ENCODE assay signal across 1 cellular context in the genomic region with DNA sequence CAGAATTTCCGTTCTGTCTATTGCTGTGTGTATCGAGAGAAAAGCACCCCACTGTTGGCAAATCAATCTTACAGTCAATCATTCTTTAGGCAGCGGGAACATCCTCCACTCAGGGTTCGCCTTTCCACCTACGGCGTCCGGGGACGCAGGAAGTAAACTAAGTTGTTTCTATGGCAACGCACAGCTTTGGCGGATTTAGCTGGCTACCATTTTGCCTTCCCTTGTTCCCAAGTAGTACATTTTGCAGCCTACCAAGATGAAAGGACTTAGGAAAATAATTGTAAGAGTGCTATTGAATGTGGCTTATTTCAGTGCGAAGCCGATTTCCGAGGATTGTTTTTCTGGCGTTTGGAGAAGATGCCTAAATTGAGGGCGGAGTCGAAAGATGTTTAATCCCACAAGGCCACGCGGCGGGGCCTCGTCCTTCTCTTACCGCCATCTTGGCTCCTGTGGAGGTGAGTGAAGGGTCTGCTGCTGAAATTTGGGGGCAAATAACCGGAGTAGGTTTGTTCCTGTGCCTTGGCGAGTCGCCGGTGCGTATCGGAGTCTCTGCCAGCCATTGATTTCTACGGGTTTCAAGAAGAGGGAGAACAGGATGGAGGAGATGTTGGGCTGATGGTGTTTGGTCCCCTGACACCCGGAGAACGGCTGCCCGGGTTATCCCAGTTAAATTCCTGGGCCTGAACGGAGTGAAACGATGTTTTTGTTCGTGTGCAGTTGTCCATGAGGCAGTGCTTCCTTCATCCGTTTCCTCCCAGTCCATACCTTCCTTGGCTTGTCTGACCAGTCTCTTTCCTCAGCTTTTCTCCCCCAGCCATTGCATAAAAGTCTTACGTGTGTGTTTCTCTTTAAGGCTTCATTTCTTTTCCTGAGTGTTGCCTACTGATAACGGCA.
TF ChIP-seq lines count a peak whose summit lies in the region.

A gene (plus strand): TSS at position 424 of the 894 bp plus-strand sequence. CDS start 778 bp downstream, outside the sequence.

TF ChIP-seq in K562, 482 proteins besides CTCF, POLR2A, EP300 and RAD21 (continued from another document):
- TF ChIP-seq, protein P1, sequence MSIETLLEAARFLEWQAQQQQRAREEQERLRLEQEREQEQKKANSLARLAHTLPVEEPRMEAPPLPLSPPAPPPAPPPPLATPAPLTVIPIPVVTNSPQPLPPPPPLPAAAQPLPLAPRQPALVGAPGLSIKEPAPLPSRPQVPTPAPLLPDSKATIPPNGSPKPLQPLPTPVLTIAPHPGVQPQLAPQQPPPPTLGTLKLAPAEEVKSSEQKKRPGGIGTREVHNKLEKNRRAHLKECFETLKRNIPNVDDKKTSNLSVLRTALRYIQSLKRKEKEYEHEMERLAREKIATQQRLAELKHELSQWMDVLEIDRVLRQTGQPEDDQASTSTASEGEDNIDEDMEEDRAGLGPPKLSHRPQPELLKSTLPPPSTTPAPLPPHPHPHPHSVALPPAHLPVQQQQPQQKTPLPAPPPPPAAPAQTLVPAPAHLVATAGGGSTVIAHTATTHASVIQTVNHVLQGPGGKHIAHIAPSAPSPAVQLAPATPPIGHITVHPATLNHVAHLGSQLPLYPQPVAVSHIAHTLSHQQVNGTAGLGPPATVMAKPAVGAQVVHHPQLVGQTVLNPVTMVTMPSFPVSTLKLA (conservative IDR thresholded peaks at IDR 0.05) = peak; percentile 81 to 84
- TF ChIP-seq, protein P2, sequence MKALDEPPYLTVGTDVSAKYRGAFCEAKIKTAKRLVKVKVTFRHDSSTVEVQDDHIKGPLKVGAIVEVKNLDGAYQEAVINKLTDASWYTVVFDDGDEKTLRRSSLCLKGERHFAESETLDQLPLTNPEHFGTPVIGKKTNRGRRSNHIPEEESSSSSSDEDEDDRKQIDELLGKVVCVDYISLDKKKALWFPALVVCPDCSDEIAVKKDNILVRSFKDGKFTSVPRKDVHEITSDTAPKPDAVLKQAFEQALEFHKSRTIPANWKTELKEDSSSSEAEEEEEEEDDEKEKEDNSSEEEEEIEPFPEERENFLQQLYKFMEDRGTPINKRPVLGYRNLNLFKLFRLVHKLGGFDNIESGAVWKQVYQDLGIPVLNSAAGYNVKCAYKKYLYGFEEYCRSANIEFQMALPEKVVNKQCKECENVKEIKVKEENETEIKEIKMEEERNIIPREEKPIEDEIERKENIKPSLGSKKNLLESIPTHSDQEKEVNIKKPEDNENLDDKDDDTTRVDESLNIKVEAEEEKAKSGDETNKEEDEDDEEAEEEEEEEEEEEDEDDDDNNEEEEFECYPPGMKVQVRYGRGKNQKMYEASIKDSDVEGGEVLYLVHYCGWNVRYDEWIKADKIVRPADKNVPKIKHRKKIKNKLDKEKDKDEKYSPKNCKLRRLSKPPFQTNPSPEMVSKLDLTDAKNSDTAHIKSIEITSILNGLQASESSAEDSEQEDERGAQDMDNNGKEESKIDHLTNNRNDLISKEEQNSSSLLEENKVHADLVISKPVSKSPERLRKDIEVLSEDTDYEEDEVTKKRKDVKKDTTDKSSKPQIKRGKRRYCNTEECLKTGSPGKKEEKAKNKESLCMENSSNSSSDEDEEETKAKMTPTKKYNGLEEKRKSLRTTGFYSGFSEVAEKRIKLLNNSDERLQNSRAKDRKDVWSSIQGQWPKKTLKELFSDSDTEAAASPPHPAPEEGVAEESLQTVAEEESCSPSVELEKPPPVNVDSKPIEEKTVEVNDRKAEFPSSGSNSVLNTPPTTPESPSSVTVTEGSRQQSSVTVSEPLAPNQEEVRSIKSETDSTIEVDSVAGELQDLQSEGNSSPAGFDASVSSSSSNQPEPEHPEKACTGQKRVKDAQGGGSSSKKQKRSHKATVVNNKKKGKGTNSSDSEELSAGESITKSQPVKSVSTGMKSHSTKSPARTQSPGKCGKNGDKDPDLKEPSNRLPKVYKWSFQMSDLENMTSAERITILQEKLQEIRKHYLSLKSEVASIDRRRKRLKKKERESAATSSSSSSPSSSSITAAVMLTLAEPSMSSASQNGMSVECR (CRISPR knock-in tag; IDR thresholded peaks at IDR 0.05) = peak; percentile 91
- TF ChIP-seq ZNF764 (CRISPR knock-in tag; IDR thresholded peaks at IDR 0.05; ENCODE audit: low read depth) (no peak), SIN3A (IDR thresholded peaks at IDR 0.05; ENCODE audit: borderline replicate concordance in 2 of 2, control insufficient read depth in 1 of 2, low read depth in 2 of 2, low read length in 2 of 2) (peak; percentile 93 to 95), ZNF24 (IDR thresholded peaks at IDR 0.05) (peak; percentile 35; the same call in 1 of the 2 replicates), ZNF12 (CRISPR knock-in tag; IDR thresholded peaks at IDR 0.05) (0 out of 2 replicates have a peak, but pooled peaks have one; percentile 35), TEAD4 (IDR thresholded peaks at IDR 0.05; ENCODE audit: low read length) (peak; percentile 57; the same call in 1 of the 2 replicates), TEAD4 (CRISPR knock-in tag; IDR thresholded peaks at IDR 0.05; ENCODE audit: borderline replicate concordance) (no peak), ARID1B (IDR thresholded peaks at IDR 0.05) (peak; percentile 35), C11orf30 (IDR thresholded peaks at IDR 0.05; ENCODE audit: low read depth) (peak; percentile 67), EP400 (IDR thresholded peaks at IDR 0.05) (peak; percentile 98), CXXC5 (CRISPR knock-in tag; IDR thresholded peaks at IDR 0.05) (peak; percentile 53), HDAC1 (IDR thresholded peaks at IDR 0.05) (peak; percentile 28 to 90; a peak in 2 of 4 replicates), MYC (IDR thresholded peaks at IDR 0.05; ENCODE audit: low read depth, low read length) (peak; percentile 98), MYC (CRISPR knock-in tag; IDR thresholded peaks at IDR 0.05; ENCODE audit: borderline replicate concordance, low read depth) (peak; percentile 82; the same call in 1 of the 2 replicates), MEF2A (IDR thresholded peaks at IDR 0.05; ENCODE audit: control insufficient read depth, low read depth, low read length) (0 out of 2 replicates have a peak, but pooled peaks have one; percentile 3), TAF15 (IDR thresholded peaks at IDR 0.05; ENCODE audit: low read depth, low read length) (no peak), NFE2 (IDR thresholded peaks at IDR 0.05; ENCODE audit: low read depth) (peak; percentile 99), DPF2 (IDR thresholded peaks at IDR 0.05) (peak; percentile 17; the same call in 1 of the 2 replicates), ZNF431 (CRISPR knock-in tag; IDR thresholded peaks at IDR 0.05) (peak; percentile 30; the same call in 1 of the 2 replicates), PCBP1 (IDR thresholded peaks at IDR 0.05; ENCODE audit: low read depth, low read length, poor library complexity, severe bottlenecking) (no peak), ARID2 (IDR thresholded peaks at IDR 0.05) (no peak), SMC3 (conservative IDR thresholded peaks at IDR 0.05; ENCODE audit: insufficient read depth, low read depth, low read length) (0 out of 2 replicates have a peak, but pooled peaks have one; percentile 29), RBM34 (IDR thresholded peaks at IDR 0.05; ENCODE audit: borderline replicate concordance, insufficient read depth, low read length) (no peak), MECOM (CRISPR knock-in tag; IDR thresholded peaks at IDR 0.05) (no peak), DDX20 (tag; IDR thresholded peaks at IDR 0.05; ENCODE audit: low read depth) (no peak), NFATC3 (IDR thresholded peaks at IDR 0.05) (0 out of 2 replicates have a peak, but pooled peaks have one; percentile 30), BACH1 (tag; IDR thresholded peaks at IDR 0.05) (peak; percentile 16; the same call in 1 of the 2 replicates)
- TF ChIP-seq, protein P3, sequence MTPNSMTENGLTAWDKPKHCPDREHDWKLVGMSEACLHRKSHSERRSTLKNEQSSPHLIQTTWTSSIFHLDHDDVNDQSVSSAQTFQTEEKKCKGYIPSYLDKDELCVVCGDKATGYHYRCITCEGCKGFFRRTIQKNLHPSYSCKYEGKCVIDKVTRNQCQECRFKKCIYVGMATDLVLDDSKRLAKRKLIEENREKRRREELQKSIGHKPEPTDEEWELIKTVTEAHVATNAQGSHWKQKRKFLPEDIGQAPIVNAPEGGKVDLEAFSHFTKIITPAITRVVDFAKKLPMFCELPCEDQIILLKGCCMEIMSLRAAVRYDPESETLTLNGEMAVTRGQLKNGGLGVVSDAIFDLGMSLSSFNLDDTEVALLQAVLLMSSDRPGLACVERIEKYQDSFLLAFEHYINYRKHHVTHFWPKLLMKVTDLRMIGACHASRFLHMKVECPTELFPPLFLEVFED (CRISPR knock-in tag; conservative IDR thresholded peaks at IDR 0.05) = 0 out of 2 replicates have a peak, but pooled peaks have one; percentile 82
- TF ChIP-seq, protein P4, sequence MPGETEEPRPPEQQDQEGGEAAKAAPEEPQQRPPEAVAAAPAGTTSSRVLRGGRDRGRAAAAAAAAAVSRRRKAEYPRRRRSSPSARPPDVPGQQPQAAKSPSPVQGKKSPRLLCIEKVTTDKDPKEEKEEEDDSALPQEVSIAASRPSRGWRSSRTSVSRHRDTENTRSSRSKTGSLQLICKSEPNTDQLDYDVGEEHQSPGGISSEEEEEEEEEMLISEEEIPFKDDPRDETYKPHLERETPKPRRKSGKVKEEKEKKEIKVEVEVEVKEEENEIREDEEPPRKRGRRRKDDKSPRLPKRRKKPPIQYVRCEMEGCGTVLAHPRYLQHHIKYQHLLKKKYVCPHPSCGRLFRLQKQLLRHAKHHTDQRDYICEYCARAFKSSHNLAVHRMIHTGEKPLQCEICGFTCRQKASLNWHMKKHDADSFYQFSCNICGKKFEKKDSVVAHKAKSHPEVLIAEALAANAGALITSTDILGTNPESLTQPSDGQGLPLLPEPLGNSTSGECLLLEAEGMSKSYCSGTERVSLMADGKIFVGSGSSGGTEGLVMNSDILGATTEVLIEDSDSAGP (CRISPR knock-in tag; IDR thresholded peaks at IDR 0.05) = peak; percentile 88
- TF ChIP-seq, protein P5, sequence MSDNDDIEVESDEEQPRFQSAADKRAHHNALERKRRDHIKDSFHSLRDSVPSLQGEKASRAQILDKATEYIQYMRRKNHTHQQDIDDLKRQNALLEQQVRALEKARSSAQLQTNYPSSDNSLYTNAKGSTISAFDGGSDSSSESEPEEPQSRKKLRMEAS (CRISPR knock-in tag; IDR thresholded peaks at IDR 0.05) = peak; percentile 78
- TF ChIP-seq, protein P6, sequence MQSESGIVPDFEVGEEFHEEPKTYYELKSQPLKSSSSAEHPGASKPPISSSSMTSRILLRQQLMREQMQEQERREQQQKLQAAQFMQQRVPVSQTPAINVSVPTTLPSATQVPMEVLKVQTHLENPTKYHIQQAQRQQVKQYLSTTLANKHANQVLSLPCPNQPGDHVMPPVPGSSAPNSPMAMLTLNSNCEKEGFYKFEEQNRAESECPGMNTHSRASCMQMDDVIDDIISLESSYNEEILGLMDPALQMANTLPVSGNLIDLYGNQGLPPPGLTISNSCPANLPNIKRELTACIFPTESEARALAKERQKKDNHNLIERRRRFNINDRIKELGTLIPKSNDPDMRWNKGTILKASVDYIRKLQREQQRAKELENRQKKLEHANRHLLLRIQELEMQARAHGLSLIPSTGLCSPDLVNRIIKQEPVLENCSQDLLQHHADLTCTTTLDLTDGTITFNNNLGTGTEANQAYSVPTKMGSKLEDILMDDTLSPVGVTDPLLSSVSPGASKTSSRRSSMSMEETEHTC (IDR thresholded peaks at IDR 0.05) = no peak
- TF ChIP-seq, protein P7, sequence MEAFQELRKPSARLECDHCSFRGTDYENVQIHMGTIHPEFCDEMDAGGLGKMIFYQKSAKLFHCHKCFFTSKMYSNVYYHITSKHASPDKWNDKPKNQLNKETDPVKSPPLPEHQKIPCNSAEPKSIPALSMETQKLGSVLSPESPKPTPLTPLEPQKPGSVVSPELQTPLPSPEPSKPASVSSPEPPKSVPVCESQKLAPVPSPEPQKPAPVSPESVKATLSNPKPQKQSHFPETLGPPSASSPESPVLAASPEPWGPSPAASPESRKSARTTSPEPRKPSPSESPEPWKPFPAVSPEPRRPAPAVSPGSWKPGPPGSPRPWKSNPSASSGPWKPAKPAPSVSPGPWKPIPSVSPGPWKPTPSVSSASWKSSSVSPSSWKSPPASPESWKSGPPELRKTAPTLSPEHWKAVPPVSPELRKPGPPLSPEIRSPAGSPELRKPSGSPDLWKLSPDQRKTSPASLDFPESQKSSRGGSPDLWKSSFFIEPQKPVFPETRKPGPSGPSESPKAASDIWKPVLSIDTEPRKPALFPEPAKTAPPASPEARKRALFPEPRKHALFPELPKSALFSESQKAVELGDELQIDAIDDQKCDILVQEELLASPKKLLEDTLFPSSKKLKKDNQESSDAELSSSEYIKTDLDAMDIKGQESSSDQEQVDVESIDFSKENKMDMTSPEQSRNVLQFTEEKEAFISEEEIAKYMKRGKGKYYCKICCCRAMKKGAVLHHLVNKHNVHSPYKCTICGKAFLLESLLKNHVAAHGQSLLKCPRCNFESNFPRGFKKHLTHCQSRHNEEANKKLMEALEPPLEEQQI (IDR thresholded peaks at IDR 0.05) = peak; percentile 75
- TF ChIP-seq, protein P8, sequence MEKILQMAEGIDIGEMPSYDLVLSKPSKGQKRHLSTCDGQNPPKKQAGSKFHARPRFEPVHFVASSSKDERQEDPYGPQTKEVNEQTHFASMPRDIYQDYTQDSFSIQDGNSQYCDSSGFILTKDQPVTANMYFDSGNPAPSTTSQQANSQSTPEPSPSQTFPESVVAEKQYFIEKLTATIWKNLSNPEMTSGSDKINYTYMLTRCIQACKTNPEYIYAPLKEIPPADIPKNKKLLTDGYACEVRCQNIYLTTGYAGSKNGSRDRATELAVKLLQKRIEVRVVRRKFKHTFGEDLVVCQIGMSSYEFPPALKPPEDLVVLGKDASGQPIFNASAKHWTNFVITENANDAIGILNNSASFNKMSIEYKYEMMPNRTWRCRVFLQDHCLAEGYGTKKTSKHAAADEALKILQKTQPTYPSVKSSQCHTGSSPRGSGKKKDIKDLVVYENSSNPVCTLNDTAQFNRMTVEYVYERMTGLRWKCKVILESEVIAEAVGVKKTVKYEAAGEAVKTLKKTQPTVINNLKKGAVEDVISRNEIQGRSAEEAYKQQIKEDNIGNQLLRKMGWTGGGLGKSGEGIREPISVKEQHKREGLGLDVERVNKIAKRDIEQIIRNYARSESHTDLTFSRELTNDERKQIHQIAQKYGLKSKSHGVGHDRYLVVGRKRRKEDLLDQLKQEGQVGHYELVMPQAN (IDR thresholded peaks at IDR 0.05; ENCODE audit: borderline replicate concordance) = peak; percentile 89; the same call in 1 of the 2 replicates
- TF ChIP-seq, protein P9, sequence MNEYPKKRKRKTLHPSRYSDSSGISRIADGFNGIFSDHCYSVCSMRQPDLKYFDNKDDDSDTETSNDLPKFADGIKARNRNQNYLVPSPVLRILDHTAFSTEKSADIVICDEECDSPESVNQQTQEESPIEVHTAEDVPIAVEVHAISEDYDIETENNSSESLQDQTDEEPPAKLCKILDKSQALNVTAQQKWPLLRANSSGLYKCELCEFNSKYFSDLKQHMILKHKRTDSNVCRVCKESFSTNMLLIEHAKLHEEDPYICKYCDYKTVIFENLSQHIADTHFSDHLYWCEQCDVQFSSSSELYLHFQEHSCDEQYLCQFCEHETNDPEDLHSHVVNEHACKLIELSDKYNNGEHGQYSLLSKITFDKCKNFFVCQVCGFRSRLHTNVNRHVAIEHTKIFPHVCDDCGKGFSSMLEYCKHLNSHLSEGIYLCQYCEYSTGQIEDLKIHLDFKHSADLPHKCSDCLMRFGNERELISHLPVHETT (CRISPR knock-in tag; conservative IDR thresholded peaks at IDR 0.05 in 1 of 2, IDR thresholded peaks at IDR 0.05 in 1 of 2) = peak in 1 of 2 experiments; percentile 29; a peak in 2 of 4 replicates
